15 cellular contexts compared by ENCODE assay signal in the genomic region with DNA sequence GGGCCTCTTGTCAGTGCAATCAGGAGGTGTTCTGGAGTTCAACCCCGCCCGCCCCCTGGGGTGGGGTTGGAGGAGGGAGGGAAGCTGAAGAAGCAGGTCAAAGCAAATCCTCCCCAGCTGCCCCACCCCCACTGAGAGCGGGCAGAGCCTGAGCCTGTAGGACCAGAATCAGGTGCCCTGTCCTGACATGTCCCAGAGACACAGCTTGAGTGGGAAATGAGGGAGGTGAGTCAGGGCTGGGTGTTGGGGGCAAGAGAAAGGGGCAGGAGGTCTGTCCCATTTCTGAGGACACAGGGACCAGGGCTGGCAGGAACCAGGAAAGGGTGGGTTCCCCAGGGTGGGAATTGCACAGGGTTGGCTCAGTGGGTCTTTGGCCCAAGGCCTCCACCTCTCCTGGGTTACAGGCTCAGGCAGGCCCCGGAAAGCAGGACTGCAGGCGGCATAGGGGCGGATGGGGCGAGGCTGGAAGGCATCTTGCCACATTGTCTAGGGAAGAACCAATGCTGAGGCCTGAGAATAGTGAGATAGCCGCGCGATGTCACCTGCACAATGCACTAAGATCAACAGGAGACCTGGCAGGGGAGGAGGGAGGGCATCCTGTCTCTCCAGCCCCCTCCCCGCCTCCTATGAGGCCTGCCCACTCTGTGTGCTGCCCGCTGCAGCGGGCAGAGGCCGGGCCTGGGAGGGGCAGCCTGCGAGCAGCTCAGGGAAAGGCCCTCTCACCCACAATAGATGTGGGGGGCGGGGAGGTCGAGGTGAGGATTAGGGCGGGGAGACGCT. TPM values are rescaled to one million over a fixed set of nuclear protein-coding genes. Genes with fewer than 3 reads are reported as not detected.
DNase-seq lines count a peak whose midpoint lies in the region; ATAC-seq and TF ChIP-seq lines count a peak whose summit lies in the region.
"Had no signal": no experiment of that assay in that cellular context is flagged by ENCODE, and none has a peak within 500 bp of the region (broad histone marks: within the 10 kb centered on the region; RNA-seq: fewer than 3 reads in every experiment).

No MANE protein-coding gene starts in this region.

- no peak for ATAC-seq in GM21723 (IDR thresholded peaks at IDR 0.05; ENCODE audit: unreplicated experiment)
- ATAC-seq: left ventricle myocardium superior, T-helper 17 cell had no signal

- peaks cover 10% of the 10 kb centered on the region for H3K4me1 ChIP-seq in NT2/D1 (ENCODE audit: insufficient read depth, insufficient read length)
- peaks cover 51 to 99% (median 81%) of the 10 kb centered on the region in 3 donors for H3K4me1 ChIP-seq in esophagus squamous epithelium

- peak; percentile 20 to 54 for DNase-seq in NCI-H524 (lab: John Stamatoyannopoulos, UW)
- DNase-seq in NCI-H524 treated with DMSO at 0.1 percent for 48 hours (lab: John Stamatoyannopoulos, UW), result no peak
- no peak for DNase-seq in NT2/D1 (ENCODE audit: low read depth, low spot score)
- DNase-seq in esophagus squamous epithelium (lab: John Stamatoyannopoulos, UW), result no peak
- DNase-seq in ureter (ENCODE audit: low spot score), result peak; percentile 96
- DNase-seq in glomerular visceral epithelial cell (ENCODE audit: extremely low spot score), result no peak
- DNase-seq in activated CD8-positive, alpha-beta memory T cell treated with anti-CD3 and anti-CD28 coated beads, Interleukin-2, amount 50 U/mL, for 48 hours, result no peak
- DNase-seq: activated CD4-positive, alpha-beta T cell treated with anti-CD3 and anti-CD28 coated beads, Interleukin-2, amount 50 U/mL, for 1 hour; activated effector memory CD4-positive, alpha-beta T cell treated with Interleukin-2 at 50 U/mL for 16 hours; head of caudate nucleus; left ventricle myocardium superior; NCI-H1092 treated with DMSO at 0.1 percent for 48 hours; T-helper 17 cell; upper lobe of left lung had no signal

- no peak for TF ChIP-seq POLR2A in esophagus squamous epithelium (IDR thresholded peaks at IDR 0.05)

- H3K4me3 ChIP-seq in NT2/D1 (ENCODE audit: insufficient read length, low read depth) (no peak overlapping the region), esophagus squamous epithelium (peak overlapping the region in 3 of 4 donors; percentile 2 to 38 (median 19))
- H3K4me3 ChIP-seq: upper lobe of left lung had no signal

- H3K36me3 ChIP-seq in NT2/D1 (ENCODE audit: insufficient read depth, insufficient read length, low read length), result peaks cover 7% of the 10 kb centered on the region
- no peaks in the 10 kb centered on the region for H3K36me3 ChIP-seq in esophagus squamous epithelium
- H3K36me3 ChIP-seq: upper lobe of left lung had no signal

- intact Hi-C loops in esophagus squamous epithelium (cut with DNase I), result no loop called here

- peak overlapping the region; percentile 94 to 98 (median 94) for H3K27ac ChIP-seq in esophagus squamous epithelium
- H3K27ac ChIP-seq: upper lobe of left lung had no signal

- H3K27me3 ChIP-seq in NT2/D1 (ENCODE audit: insufficient read depth, insufficient read length) (no peaks in the 10 kb centered on the region), esophagus squamous epithelium (no peaks in the 10 kb centered on the region)
- H3K27me3 ChIP-seq: upper lobe of left lung had no signal

- peak overlapping the region; percentile 42 for H3K9ac ChIP-seq in NT2/D1 (ENCODE audit: insufficient read length, low read depth)

- WGBS in esophagus squamous epithelium, 2 donors, result 42 to 52% methylated on average over 6 to 11 of the region's 19 CpGs

- H3K9me3 ChIP-seq in NT2/D1 (ENCODE audit: insufficient read depth, low read length) (no peaks in the 10 kb centered on the region), esophagus squamous epithelium (no peaks in the 10 kb centered on the region)
- H3K9me3 ChIP-seq: upper lobe of left lung had no signal

- no peak for TF ChIP-seq CTCF in esophagus squamous epithelium (IDR thresholded peaks at IDR 0.05)

RNA-seq across cellular contexts. Expression of a gene that starts 32.4 kb away (rescaled TPM):
- 100 to 1,000 TPM in 2 of 4 donors, 10 to 100 TPM in 2; 72.5 to 163 (median 117) TPM for total RNA-seq in esophagus squamous epithelium
- 232 TPM for total RNA-seq in ureter

Comparison
In these comparisons a context has a peak if more than half of its experiments do, and no peak if none do; other contexts are left out.
1. DNase-seq: peak in NCI-H524 (2 of 2) and ureter (single experiment); none in NCI-H524 treated with DMSO at 0.1 percent for 48 hours (single experiment), NT2/D1 (single experiment), esophagus squamous epithelium (single experiment), glomerular visceral epithelial cell (single experiment) and activated CD8-positive, alpha-beta memory T cell treated with anti-CD3 and anti-CD28 coated beads, Interleukin-2, amount 50 U/mL, for 48 hours (single experiment).